Comparison of ENCODE assay signal across 33 cellular contexts in genomic region chr6:45961125-45961524, GRCh38. TPM values are rescaled to one million over a fixed set of nuclear protein-coding genes. Genes with fewer than 3 reads are reported as not detected.
DNase-seq lines count a peak whose midpoint lies in the region; ATAC-seq and TF ChIP-seq lines count a peak whose summit lies in the region.
"Had no signal": no experiment of that assay in that cellular context is flagged by ENCODE, and none has a peak within 500 bp of the region (broad histone marks: within the 10 kb centered on the region; RNA-seq: fewer than 3 reads in every experiment).

No MANE protein-coding gene starts in this region.

- TF ChIP-seq CTCF in fibroblast of the aortic adventitia (IDR thresholded peaks at IDR 0.05; ENCODE audit: insufficient read depth, low read length) = no peak
- no peak for TF ChIP-seq CTCF in left lung (IDR thresholded peaks at IDR 0.05)
- TF ChIP-seq CTCF in spleen (IDR thresholded peaks at IDR 0.05 in 8 of 11, conservative IDR thresholded peaks at IDR 0.05 in 3 of 11) = no peak

- H3K4me1 ChIP-seq in left lung (peaks cover 0 to 8% of the 10 kb centered on the region in 2 donors), spleen (peaks cover 0 to 7% (median 1%) of the 10 kb centered on the region in 6 donors)
- H3K4me1 ChIP-seq: breast epithelium, HAP-1 had no signal

- H3K27ac ChIP-seq in left lung (no peak overlapping the region), spleen (peak overlapping the region in 5 of 8 donors; percentile 41 to 72 (median 49))

- peak overlapping the region; percentile 67 for H3K27ac Mint-ChIP-seq in T-helper 17 cell
- H3K27ac Mint-ChIP-seq: activated CD8-positive, alpha-beta T cell treated with anti-CD3 and anti-CD28 coated beads for 36 hours; activated naive CD4-positive, alpha-beta T cell treated with anti-CD3 and anti-CD28 coated beads, Interleukin-2, amount 50 U/mL, for 24 hours; activated T-helper 1 cell treated with anti-CD3 and anti-CD28 coated beads, Interleukin-12 subunit alpha, Interleukin-12 subunit beta, Interleukin-2, Interleukin-4 antibody, amounts not matched to agents 30 ng/mL and 10 ng/mL and 1 ng/mL, durations not matched to agents 14 hours and 24 hours and 36 hours; effector memory CD8-positive, alpha-beta T cell; T-helper 2 cell treated with Interferon-gamma antibody and Interleukin-4, amounts not matched to agents 5 μg/mL and 100 μg/mL, for 36 hours had no signal

- H3K4me3 ChIP-seq in fibroblast of the aortic adventitia (ENCODE audit: low read depth, low read length) = no peak overlapping the region
- H3K4me3 ChIP-seq in left lung = no peak overlapping the region
- no peak overlapping the region for H3K4me3 ChIP-seq in spleen
- H3K4me3 ChIP-seq: breast epithelium, HAP-1 had no signal

- 43 to 81% (median 65%) methylated on average over 2 of the region's 2 CpGs for WGBS in spleen, 5 donors

- no peak overlapping the region for H3K4me3 Mint-ChIP-seq in T-helper 17 cell
- H3K4me3 Mint-ChIP-seq: activated CD8-positive, alpha-beta T cell treated with anti-CD3 and anti-CD28 coated beads for 36 hours; activated naive CD4-positive, alpha-beta T cell treated with anti-CD3 and anti-CD28 coated beads, Interleukin-2, amount 50 U/mL, for 24 hours; activated T-helper 1 cell treated with anti-CD3 and anti-CD28 coated beads, Interleukin-12 subunit alpha, Interleukin-12 subunit beta, Interleukin-2, Interleukin-4 antibody, amounts not matched to agents 30 ng/mL and 10 ng/mL and 1 ng/mL, durations not matched to agents 14 hours and 24 hours and 36 hours; effector memory CD8-positive, alpha-beta T cell; neural crest cell; T-helper 2 cell treated with Interferon-gamma antibody and Interleukin-4, amounts not matched to agents 5 μg/mL and 100 μg/mL, for 36 hours had no signal

- no peaks in the 10 kb centered on the region for H3K27me3 ChIP-seq in left lung
- no peaks in the 10 kb centered on the region for H3K27me3 ChIP-seq in spleen (replicated peaks in 1 of 7)
- H3K27me3 ChIP-seq: breast epithelium had no signal

- H3K36me3 ChIP-seq in left lung (no peaks in the 10 kb centered on the region), spleen (no peaks in the 10 kb centered on the region)
- H3K36me3 ChIP-seq: breast epithelium, HAP-1 had no signal

- no peaks in the 10 kb centered on the region for H3K27me3 Mint-ChIP-seq in T-helper 17 cell
- H3K27me3 Mint-ChIP-seq: activated CD8-positive, alpha-beta T cell treated with anti-CD3 and anti-CD28 coated beads for 36 hours; activated naive CD4-positive, alpha-beta T cell treated with anti-CD3 and anti-CD28 coated beads, Interleukin-2, amount 50 U/mL, for 24 hours; effector memory CD8-positive, alpha-beta T cell had no signal

- H3K4me1 Mint-ChIP-seq in T-helper 17 cell = peaks cover 2% of the 10 kb centered on the region
- H3K4me1 Mint-ChIP-seq: activated naive CD4-positive, alpha-beta T cell treated with anti-CD3 and anti-CD28 coated beads, Interleukin-2, amount 50 U/mL, for 24 hours; neural crest cell had no signal

- ATAC-seq in T-helper 17 cell (no peak), left lung (peak; percentile 57)
- ATAC-seq: activated CD8-positive, alpha-beta T cell treated with anti-CD3 and anti-CD28 coated beads for 36 hours; effector memory CD8-positive, alpha-beta T cell; Panc1; sciatic nerve had no signal

- TF ChIP-seq POLR2A in spleen (IDR thresholded peaks at IDR 0.05) = no peak

- peaks cover 3% of the 10 kb centered on the region for H3K36me3 Mint-ChIP-seq in T-helper 17 cell (ENCODE audit: low read depth)
- H3K36me3 Mint-ChIP-seq: activated naive CD4-positive, alpha-beta T cell treated with anti-CD3 and anti-CD28 coated beads, Interleukin-2, amount 50 U/mL, for 24 hours had no signal

- H3K9me3 ChIP-seq in T-helper 17 cell (ENCODE audit: control insufficient read depth, low read length, poor library complexity, severe bottlenecking) (no peaks in the 10 kb centered on the region), left lung (peaks cover 0 to 8% of the 10 kb centered on the region in 2 donors), spleen (peaks cover 0 to 11% (median 2%) of the 10 kb centered on the region in 8 donors)
- H3K9me3 ChIP-seq: HAP-1 had no signal

- intact Hi-C loops in left lung (cut with DNase I) (no loop called here), spleen (cut with DNase I; ENCODE audit: low total_unique reads) (no loop called here)

- no peak for DNase-seq in T-helper 17 cell
- peak; percentile 25 for DNase-seq in fibroblast of the aortic adventitia (ENCODE audit: low read depth)
- DNase-seq in left lung = no peak
- no peak for DNase-seq in spleen
- no peak for DNase-seq in NCI-H2029 treated with DMSO at 0.1 percent for 48 hours (lab: John Stamatoyannopoulos, UW)
- no peak for DNase-seq in germinal center (ENCODE audit: low spot score)
- DNase-seq in activated effector memory CD4-positive, alpha-beta T cell treated with Interleukin-2 at 50 U/mL for 16 hours = no peak
- DNase-seq: activated CD8-positive, alpha-beta memory T cell treated with anti-CD3 and anti-CD28 coated beads, Interleukin-2, amount 50 U/mL, for 48 hours; activated CD8-positive, alpha-beta T cell treated with anti-CD3 and anti-CD28 coated beads for 36 hours; C1 segment of cervical spinal cord; Caco-2; cortex of kidney; DMS53; effector memory CD8-positive, alpha-beta T cell; hippocampal formation; Karpas-422; left cardiac atrium; mesendoderm; NCI-H1417; NCI-H2081 treated with DMSO at 0.1 percent for 48 hours; NCI-H345; NCI-H69; SIG-M5; stimulated activated CD4-positive, alpha-beta T cell treated with anti-CD3 and anti-CD28 coated beads, Interleukin-4, amount 100 ng/mL, for 4 hours; trophoblast cell had no signal

RNA-seq across cellular contexts. Expression of gene CLIC5, which starts 54.5 kb away (rescaled TPM):
- total RNA-seq in T-helper 17 cell = 10 to 100 TPM in 1 of 2 donors, 1 to 10 TPM in 1; 7.2 to 10.1 TPM
- 1.1 TPM in 1 of 2 replicates, not detected in the other for total RNA-seq in fibroblast of the aortic adventitia (ENCODE audit: low replicate concordance)
- total RNA-seq in left lung = 100 to 1,000 TPM in 1 of 2 donors, 10 to 100 TPM in 1; 44.3 to 179 TPM
- total RNA-seq in spleen = 100 to 1,000 TPM in 2 of 7 donors, 10 to 100 TPM in 5; 53.4 to 189 (median 85.1) TPM
- 10 to 100 TPM in 1 of 3 donors, 1 to 10 TPM in 2; 2.8 to 10.6 (median 5.8) TPM for polyA plus RNA-seq in spleen
- total RNA-seq: neural crest cell had no signal

Comparison
In these comparisons a context has a peak if more than half of its experiments do, and no peak if none do; other contexts are left out.
1. H3K27ac ChIP-seq: peak in spleen (5 of 8); none in left lung (0 of 2).
2. RNA of gene CLIC5, which starts 54.5 kb away (total RNA-seq): 44.3 to 179 TPM in left lung and 53.4 to 189 TPM in spleen; 7.2 to 10.1 TPM in T-helper 17 cell and 1.1 TPM in fibroblast of the aortic adventitia; every median in the first group is over 4 times any median in the second.